ENCODE assay signal across 15 cellular contexts in genomic region chr16:85720319-85720637, GRCh38. TPM values are rescaled to one million over a fixed set of nuclear protein-coding genes. Genes with fewer than 3 reads are reported as not detected.
A peak's percentile ranks its signal among the peaks of the same experiment; 100 is the strongest.
DNase-seq lines count a peak whose midpoint lies in the region; ATAC-seq lines count a peak whose summit lies in the region.
"Had no signal": no experiment of that assay in that cellular context is flagged by ENCODE, and none has a peak within 500 bp of the region (broad histone marks: within the 10 kb centered on the region; RNA-seq: fewer than 3 reads in every experiment).

No MANE protein-coding gene starts in this region.

- intact Hi-C loops in left colon (cut with DNase I, micrococcal nuclease), result no loop called here

- no peaks in the 10 kb centered on the region for H3K36me3 ChIP-seq in H7 (replicated peaks; ENCODE audit: control insufficient read depth, insufficient read depth, low read length)
- H3K36me3 ChIP-seq: cardiac muscle cell had no signal

- peak; percentile 88 for DNase-seq in ACHN
- peak; percentile 88 for DNase-seq in HT1080 (ENCODE audit: low read depth)
- peak; percentile 19 for DNase-seq in amniotic epithelial cell (ENCODE audit: low read depth)
- peak; percentile 27 to 51 for DNase-seq in left colon
- no peak for DNase-seq in retina
- DNase-seq in ecto neural progenitor cell (ENCODE audit: low spot score), result no peak
- no peak for DNase-seq in H7
- no peak for DNase-seq in GM19240 (ENCODE audit: insufficient read length, low spot score)
- DNase-seq: activated gamma-delta T cell; DMS 273 treated with DMSO at 0.1 percent for 48 hours; NCI-H146; NCI-H526; RPMI8226; stimulated activated CD4-positive, alpha-beta T cell treated with anti-CD3 and anti-CD28 coated beads, Interleukin-12 subunit alpha, Interleukin-12 subunit beta, amount 100 ng/mL, for 4 hours had no signal

- H3K27me3 ChIP-seq in H7 (ENCODE audit: control insufficient read depth, insufficient read depth, low read length), result peaks cover 7% of the 10 kb centered on the region

- peak; percentile 82 for ATAC-seq in left colon

- H3K4me3 ChIP-seq in H7 (ENCODE audit: insufficient read depth, low read depth, low read length), result no peak overlapping the region
- H3K4me3 ChIP-seq: cardiac muscle cell had no signal

- in situ Hi-C loops in ACHN (cut with HindIII; ENCODE audit: low pct_ligation_motif_present, low pct_unique_long_range_greater_than_20kb, low sequenced_read_pairs), result no loop called here

RNA-seq across cellular contexts. Expression of gene C16orf74, which starts 30.6 kb away (rescaled TPM):
- 46.0 and 55.2 TPM in 2 replicates for total RNA-seq in HT1080 (2014; rRNA removed; shearing (Covaris generic))
- 38.9 and 47.5 TPM in 2 replicates for polyA plus RNA-seq in HT1080 (2015; cell fraction: cytosol; rRNA removed)
- 16.0 and 19.8 TPM in 2 replicates for polyA plus RNA-seq in HT1080 (2015; cell fraction: nucleus; rRNA removed)
- total RNA-seq in left colon, result 1 to 10 TPM in 1 of 2 donors, under 1 TPM in 1; 0.52 to 1.6 TPM
- 4.1 and 7.2 TPM in 2 replicates for total RNA-seq in H7 (2014; rRNA removed; shearing (Covaris generic))

RNA-seq across cellular contexts. Expression of gene GINS2, which starts 31.5 kb away (rescaled TPM):
- 40.1 and 44.1 TPM in 2 replicates for total RNA-seq in HT1080 (2014; rRNA removed; shearing (Covaris generic))
- polyA plus RNA-seq in HT1080 (2015; cell fraction: cytosol; rRNA removed), result 23.6 and 30.9 TPM in 2 replicates
- 10.0 and 10.4 TPM in 2 replicates for polyA plus RNA-seq in HT1080 (2015; cell fraction: nucleus; rRNA removed)
- total RNA-seq in left colon, result 1 to 10 TPM; 3.2 to 5.1 TPM
- total RNA-seq in H7 (2014; rRNA removed; shearing (Covaris generic)), result 25.6 and 25.9 TPM in 2 replicates

Comparison
In these comparisons a context has a peak if more than half of its experiments do, and no peak if none do; other contexts are left out.
1. DNase-seq: peak in ACHN (single experiment), HT1080 (single experiment), amniotic epithelial cell (single experiment) and left colon (2 of 2); none in retina (single experiment), ecto neural progenitor cell (single experiment), H7 (single experiment) and GM19240 (single experiment).